Comparison of ENCODE assay signal across 8 cellular contexts in the genomic region with DNA sequence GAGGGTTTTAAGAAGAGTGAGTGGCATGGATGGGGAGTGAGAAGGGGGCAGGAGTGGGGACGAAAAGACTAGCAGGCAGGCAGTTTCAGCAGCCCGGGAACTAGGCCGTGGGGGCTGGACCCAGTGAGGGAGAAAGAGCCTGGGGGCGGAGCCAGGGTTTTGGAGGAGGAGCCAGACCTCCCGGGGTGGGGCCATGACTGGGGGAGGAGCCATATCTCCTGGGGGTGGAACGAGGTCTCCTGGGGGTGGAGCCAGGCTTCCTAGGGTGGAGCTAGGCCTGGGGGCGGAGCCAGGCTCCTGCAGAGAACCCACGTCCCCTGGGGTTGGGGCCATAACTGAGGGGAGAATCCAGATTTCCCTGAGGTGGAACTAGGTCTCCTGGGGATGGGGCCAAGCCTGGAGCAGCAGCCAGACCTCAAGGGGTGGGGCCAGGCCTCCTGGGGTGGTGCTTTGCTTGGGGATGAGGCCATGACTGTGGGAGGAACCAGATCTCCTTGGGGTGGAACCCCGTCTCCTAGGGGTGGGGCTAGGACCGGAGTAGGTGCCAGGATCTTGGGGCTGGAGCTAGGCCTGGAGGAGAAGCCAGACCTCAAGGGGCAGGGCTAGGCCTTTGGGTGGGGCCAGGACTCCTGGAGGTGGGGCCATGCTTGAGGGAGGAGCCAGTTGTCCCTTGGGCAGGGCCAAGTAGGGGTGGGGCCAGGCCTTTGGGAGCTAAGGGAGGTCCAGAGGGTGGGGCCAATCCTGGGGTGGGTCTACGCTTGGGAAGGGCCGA. TPM values are rescaled to one million over a fixed set of nuclear protein-coding genes. Genes with fewer than 3 reads are reported as not detected.
DNase-seq lines count a peak whose midpoint lies in the region; ATAC-seq and TF ChIP-seq lines count a peak whose summit lies in the region.

No MANE protein-coding gene starts in this region.

- no peak for ATAC-seq in GM21717 (IDR thresholded peaks at IDR 0.05; ENCODE audit: unreplicated experiment)

- H3K27ac ChIP-seq in RWPE1, result no peak overlapping the region
- no peak overlapping the region for H3K27ac ChIP-seq in tibial artery

- TF ChIP-seq CTCF in RWPE1 (conservative IDR thresholded peaks at IDR 0.05; ENCODE audit: low read depth) (no peak), tibial artery (IDR thresholded peaks at IDR 0.05) (no peak)

- H3K9me3 ChIP-seq in tibial artery, result no peaks in the 10 kb centered on the region

- POLR2A ChIA-PET in RWPE1 (lab: Yijun Ruan, JAX; ENCODE audit: low non-redundant PET), result no interaction called here

- DNase-seq in activated naive CD4-positive, alpha-beta T cell treated with Interleukin-2 at 50 U/mL for 16 hours, result peak; percentile 7
- DNase-seq in activated naive CD4-positive, alpha-beta T cell treated with anti-CD3 and anti-CD28 coated beads, Interleukin-2, amount 50 U/mL, for 16 hours, result no peak
- DNase-seq in RWPE1 (ENCODE audit: low spot score) (peak; percentile 72), germinal center (ENCODE audit: low spot score) (peak; percentile 54), tibial artery (peak; percentile 46 to 87), mesenteric fat pad (ENCODE audit: low spot score) (no peak), NCI-H1930 (lab: John Stamatoyannopoulos, UW) (no peak)

- H3K4me1 ChIP-seq in tibial artery, result peaks cover 0 to 21% (median 15%) of the 10 kb centered on the region in 4 donors

- H3K4me3 ChIP-seq in tibial artery, result no peak overlapping the region

- no peaks in the 10 kb centered on the region for H3K27me3 ChIP-seq in tibial artery

- intact Hi-C loops in tibial artery (cut with DNase I; ENCODE audit: low total_unique reads), result no loop called here

- H3K36me3 ChIP-seq in tibial artery, result no peaks in the 10 kb centered on the region

- CTCF ChIA-PET in RWPE1 (lab: Yijun Ruan, JAX), result interaction anchor here (1.9 kb wide), 1 partner anchor 76 kb away, joined by 6 read pairs; no protein-coding TSS in a partner anchor

RNA-seq across cellular contexts. Expression of a gene that starts 41.7 kb away (rescaled TPM):
- 0.16 TPM for total RNA-seq in mesenteric fat pad

Comparison
In these comparisons a context has a peak if more than half of its experiments do, and no peak if none do; other contexts are left out.
1. DNase-seq: peak in activated naive CD4-positive, alpha-beta T cell treated with Interleukin-2 at 50 U/mL for 16 hours (single experiment), RWPE1 (single experiment), germinal center (single experiment) and tibial artery (2 of 2); none in activated naive CD4-positive, alpha-beta T cell treated with anti-CD3 and anti-CD28 coated beads, Interleukin-2, amount 50 U/mL, for 16 hours (single experiment), mesenteric fat pad (single experiment) and NCI-H1930 (0 of 2).